Comparison of ENCODE assay signal across 11 cellular contexts in the genomic region with DNA sequence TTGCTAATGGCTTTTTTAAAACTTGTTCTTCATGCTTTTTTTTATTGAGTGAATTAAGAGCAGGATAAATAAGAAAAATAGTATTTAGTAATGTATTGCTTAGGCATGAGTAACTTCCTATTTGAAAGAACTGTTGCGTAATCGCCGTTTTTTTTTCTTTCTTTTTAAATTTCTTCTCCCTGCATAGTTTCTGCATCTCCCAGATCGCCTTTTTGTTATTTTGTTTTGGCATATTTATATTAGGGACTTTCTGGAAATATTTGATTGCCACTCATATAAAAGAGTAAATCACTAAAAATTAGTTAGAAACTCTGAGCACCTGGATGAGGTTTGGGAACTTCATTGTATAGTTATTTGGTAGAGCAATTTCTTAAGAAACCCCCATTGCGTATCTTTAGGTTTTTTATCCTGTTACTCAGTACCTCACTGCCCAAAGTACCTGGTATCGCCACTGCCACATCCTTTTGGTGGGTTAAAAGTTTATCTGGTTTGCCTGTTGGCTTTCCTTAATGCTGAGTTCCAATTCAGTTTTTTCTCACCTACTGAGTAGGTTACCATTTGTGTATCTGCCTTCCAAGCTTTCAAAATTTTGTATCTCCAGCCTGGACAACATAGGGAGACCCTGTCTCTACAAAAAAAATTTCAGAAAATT. TPM values are rescaled to one million over a fixed set of nuclear protein-coding genes. Genes with fewer than 3 reads are reported as not detected.
DNase-seq lines count a peak whose midpoint lies in the region; ATAC-seq and TF ChIP-seq lines count a peak whose summit lies in the region.
"Had no signal": no experiment of that assay in that cellular context is flagged by ENCODE, and none has a peak within 500 bp of the region (broad histone marks: within the 10 kb centered on the region; RNA-seq: fewer than 3 reads in every experiment).

No MANE protein-coding gene starts in this region.

- no peaks in the 10 kb centered on the region for H3K36me3 ChIP-seq in vagina
- H3K36me3 ChIP-seq in hepatocyte (replicated peaks; ENCODE audit: insufficient read depth, low read depth), result no peaks in the 10 kb centered on the region

- intact Hi-C loops in left ventricle myocardium superior (cut with micrococcal nuclease) (no loop called here), vagina (cut with DNase I) (no loop called here), lower leg skin (cut with DNase I; ENCODE audit: low total_unique reads) (no loop called here)

- H3K9me3 ChIP-seq in vagina (peaks cover 8% of the 10 kb centered on the region), hepatocyte (ENCODE audit: low read depth) (peaks cover 10% of the 10 kb centered on the region)

- TF ChIP-seq POLR2A in vagina (IDR thresholded peaks at IDR 0.05) (no peak), lower leg skin (IDR thresholded peaks at IDR 0.05) (no peak)

- peaks cover 31% of the 10 kb centered on the region for H3K4me1 ChIP-seq in vagina
- no peaks in the 10 kb centered on the region for H3K4me1 ChIP-seq in hepatocyte (ENCODE audit: insufficient read depth)

- H3K9me3 Mint-ChIP-seq in stimulated activated naive CD8-positive, alpha-beta T cell treated with anti-CD3 and anti-CD28 coated beads, Interleukin-15, amount 100 ng/mL, for 72 hours, result peaks cover 10 to 11% of the 10 kb centered on the region in 2 donors

- DNase-seq in stimulated activated naive CD8-positive, alpha-beta T cell treated with anti-CD3 and anti-CD28 coated beads, Interleukin-15, amount 100 ng/mL, for 72 hours, result no peak
- DNase-seq in stimulated activated naive CD8-positive, alpha-beta T cell treated with anti-CD3 and anti-CD28 coated beads, Interleukin-15, Interleukin-2, amounts not matched to agents 100 U/mL and 50 U/mL, for 24 hours, result no peak
- DNase-seq in left ventricle myocardium superior, result no peak
- no peak for DNase-seq in vagina (ENCODE audit: extremely low spot score in 2 of 2)
- DNase-seq in hepatocyte (ENCODE audit: low spot score), result no peak
- no peak for DNase-seq in lower leg skin (ENCODE audit: low spot score in 2 of 2)
- DNase-seq in DMS79 treated with DMSO at 0.1 percent for 48 hours (lab: John Stamatoyannopoulos, UW), result no peak
- DNase-seq: NCI-H446 treated with DMSO at 0.1 percent for 48 hours had no signal

- ATAC-seq in stimulated activated naive CD8-positive, alpha-beta T cell treated with anti-CD3 and anti-CD28 coated beads, Interleukin-15, amount 100 ng/mL, for 72 hours, result peak; percentile 46
- ATAC-seq in stimulated activated naive CD8-positive, alpha-beta T cell treated with anti-CD3 and anti-CD28 coated beads, Interleukin-15, Interleukin-2, amounts not matched to agents 100 U/mL and 50 U/mL, for 24 hours, result no peak
- peak; percentile 52 for ATAC-seq in left ventricle myocardium superior
- ATAC-seq: WTC11 had no signal

- H4K20me1 ChIP-seq in hepatocyte (ENCODE audit: insufficient read depth, poor library complexity, severe bottlenecking), result no peaks in the 10 kb centered on the region

- H3K4me3 Mint-ChIP-seq in stimulated activated naive CD8-positive, alpha-beta T cell treated with anti-CD3 and anti-CD28 coated beads, Interleukin-15, amount 100 ng/mL, for 72 hours, result no peak overlapping the region
- H3K4me3 Mint-ChIP-seq: neural crest cell, WTC11 had no signal

- 75% methylated on average over 6 of the region's 6 CpGs for WGBS in hepatocyte (ENCODE audit: low lambda C conversion rate, missing lambda C conversion rate)
- 23 to 36% methylated on average over 6 of the region's 6 CpGs for WGBS in lower leg skin, 2 donors

- peaks cover 19% of the 10 kb centered on the region for H3K4me1 Mint-ChIP-seq in stimulated activated naive CD8-positive, alpha-beta T cell treated with anti-CD3 and anti-CD28 coated beads, Interleukin-15, amount 100 ng/mL, for 72 hours
- H3K4me1 Mint-ChIP-seq: neural crest cell had no signal

- H3K27ac ChIP-seq in vagina (peak overlapping the region; percentile 78), hepatocyte (no peak overlapping the region)

- H3K4me3 ChIP-seq in WI38 (ENCODE audit: low read depth, low read length) (peak overlapping the region; percentile 35), vagina (peak overlapping the region in 1 of 2 donors; percentile 2), hepatocyte (no peak overlapping the region), lower leg skin (ENCODE audit: low read depth, poor library complexity, severe bottlenecking) (no peak overlapping the region)

- TF ChIP-seq CTCF in WI38 (IDR thresholded peaks at IDR 0.05; ENCODE audit: low read depth, low read length), result no peak
- no peak for TF ChIP-seq CTCF in vagina (IDR thresholded peaks at IDR 0.05)
- TF ChIP-seq CTCF in hepatocyte (IDR thresholded peaks at IDR 0.05; ENCODE audit: poor library complexity), result no peak
- no peak for TF ChIP-seq CTCF in lower leg skin (IDR thresholded peaks at IDR 0.05)

- no peaks in the 10 kb centered on the region for H3K27me3 Mint-ChIP-seq in stimulated activated naive CD8-positive, alpha-beta T cell treated with anti-CD3 and anti-CD28 coated beads, Interleukin-15, amount 100 ng/mL, for 72 hours

- peak overlapping the region in 1 of 2 donors; percentile 51 for H3K27ac Mint-ChIP-seq in stimulated activated naive CD8-positive, alpha-beta T cell treated with anti-CD3 and anti-CD28 coated beads, Interleukin-15, amount 100 ng/mL, for 72 hours
- H3K27ac Mint-ChIP-seq: WTC11 had no signal

- peaks cover 17% of the 10 kb centered on the region for H3K79me2 ChIP-seq in hepatocyte

- no peak overlapping the region for H3K4me2 ChIP-seq in hepatocyte

- no peaks in the 10 kb centered on the region for H3K9me2 ChIP-seq in hepatocyte (replicated peaks; ENCODE audit: insufficient read depth)

- no peaks in the 10 kb centered on the region for H3K27me3 ChIP-seq in vagina
- H3K27me3 ChIP-seq in hepatocyte, result no peaks in the 10 kb centered on the region

- no peak overlapping the region for H2AFZ ChIP-seq in hepatocyte

RNA-seq across cellular contexts. Expression of a gene that starts 36.2 kb away (rescaled TPM):
- total RNA-seq in left ventricle myocardium superior (13.2 TPM), vagina (43.2 TPM), hepatocyte (22.8 and 25.4 TPM in 2 replicates), lower leg skin (10 to 100 TPM; 18.0 to 35.3 (median 23.1) TPM)
- polyA plus RNA-seq in hepatocyte, result 7.2 and 8.2 TPM in 2 replicates
